ENCODE assay signal across 27 cellular contexts in genomic region chr5:112123060-112123459, GRCh38.
"Had no signal": no experiment of that assay in that cellular context is flagged by ENCODE, and none has a peak within 500 bp of the region (broad histone marks: within the 10 kb centered on the region; RNA-seq: fewer than 3 reads in every experiment).

No MANE protein-coding gene starts in this region.

- H3K27ac ChIP-seq: ascending aorta, breast epithelium, cardiac muscle cell, colonic mucosa, epithelial cell of prostate had no signal

- ATAC-seq: activated CD4-positive, alpha-beta T cell treated with anti-CD3 and anti-CD28 coated beads for 36 hours; activated CD8-positive, alpha-beta memory T cell treated with anti-CD3 and anti-CD28 coated beads, Interleukin-2, amount 10 ng/mL, durations not matched to agents 7 days and 5 days; activated CD8-positive, alpha-beta T cell treated with anti-CD3 and anti-CD28 coated beads, Interleukin-2, amount 10 ng/mL, durations not matched to agents 7 days and 5 days; activated naive CD4-positive, alpha-beta T cell treated with anti-CD3 and anti-CD28 coated beads, Interleukin-2, amount 50 U/mL, for 72 hours; activated T-cell treated with anti-CD3 and anti-CD28 coated beads, Interleukin-2, amount 50 U/mL, for 72 hours had no signal

- H3K36me3 ChIP-seq: ascending aorta, breast epithelium, cardiac muscle cell, colonic mucosa had no signal

- H3K4me3 ChIP-seq: ascending aorta, breast epithelium, cardiac muscle cell, colonic mucosa had no signal

- H3K27me3 ChIP-seq: ascending aorta, breast epithelium, cardiac muscle cell, colonic mucosa had no signal

- DNase-seq: activated CD4-positive, alpha-beta memory T cell treated with anti-CD3 and anti-CD28 coated beads for 36 hours; activated CD4-positive, alpha-beta T cell treated with anti-CD3 and anti-CD28 coated beads for 36 hours; activated CD4-positive, alpha-beta T cell treated with anti-CD3 and anti-CD28 coated beads, Interleukin-2, amount 10 ng/mL, durations not matched to agents 24 days and 14 days; activated CD4-positive, CD25-positive, alpha-beta regulatory T cell; activated CD4-positive, CD25-positive, alpha-beta regulatory T cell treated with anti-CD3 and anti-CD28 coated beads, Interleukin-2, amount 50 U/mL, for 72 hours; activated CD8-positive, alpha-beta memory T cell treated with anti-CD3 and anti-CD28 coated beads, Interleukin-2, amount 10 ng/mL, durations not matched to agents 7 days and 5 days; activated CD8-positive, alpha-beta memory T cell treated with anti-CD3 and anti-CD28 coated beads, Interleukin-2, amount 50 U/mL, for 4 hours; activated CD8-positive, alpha-beta T cell treated with anti-CD3 and anti-CD28 coated beads, Interleukin-2, amount 10 ng/mL, durations not matched to agents 7 days and 5 days; activated gamma-delta T cell; activated naive CD4-positive, alpha-beta T cell; activated naive CD4-positive, alpha-beta T cell treated with anti-CD3 and anti-CD28 coated beads, Interleukin-2, amount 10 ng/mL, durations not matched to agents 7 days and 5 days; activated naive CD8-positive, alpha-beta T cell treated with anti-CD3 and anti-CD28 coated beads, Interleukin-2, amount 10 ng/mL, durations not matched to agents 7 days and 5 days; activated T-cell treated with anti-CD3 and anti-CD28 coated beads for 4 hours; activated T-cell treated with anti-CD3 and anti-CD28 coated beads, Interleukin-2, amount 50 U/mL, for 24 hours; activated T-cell treated with anti-CD3 and anti-CD28 coated beads, Interleukin-2, amount 50 U/mL, for 72 hours; central memory CD4-positive, alpha-beta T cell; cerebellar nuclear complex; colonic mucosa; effector CD8-positive, alpha-beta T cell; foreskin fibroblast; head of caudate nucleus; T-helper 2 cell had no signal

- H3K9me3 ChIP-seq: colonic mucosa had no signal

- H3K4me1 ChIP-seq: ascending aorta, breast epithelium, colonic mucosa had no signal
